12 cellular contexts compared by ENCODE assay signal in genomic region chr16:15440852-15441251, GRCh38. TPM values are rescaled to one million over a fixed set of nuclear protein-coding genes. Genes with fewer than 3 reads are reported as not detected.
DNase-seq lines count a peak whose midpoint lies in the region; ATAC-seq and TF ChIP-seq lines count a peak whose summit lies in the region.
"Had no signal": no experiment of that assay in that cellular context is flagged by ENCODE, and none has a peak within 500 bp of the region (broad histone marks: within the 10 kb centered on the region; RNA-seq: fewer than 3 reads in every experiment).

No MANE protein-coding gene starts in this region.

- H3K4me3 ChIP-seq in PC-3 (ENCODE audit: low read length) = peak overlapping the region; percentile 42; the same call in 1 of the 2 replicates
- peak overlapping the region; percentile 12 for H3K4me3 ChIP-seq in coronary artery
- no peak overlapping the region for H3K4me3 ChIP-seq in MM.1S (ENCODE audit: low read length)
- H3K4me3 ChIP-seq: vagina had no signal

- no peaks in the 10 kb centered on the region for H4K20me1 ChIP-seq in PC-3 (ENCODE audit: low read length)
- H4K20me1 ChIP-seq in MM.1S (ENCODE audit: insufficient read depth, low read length) = no peaks in the 10 kb centered on the region

- no peaks in the 10 kb centered on the region for H3K79me2 ChIP-seq in PC-3 (ENCODE audit: low read length)
- no peaks in the 10 kb centered on the region for H3K79me2 ChIP-seq in MM.1S (ENCODE audit: low read length)

- intact Hi-C loops in PC-3 (cut with micrococcal nuclease) = loop anchor here (2.0 kb wide), 1 partner anchor 20 kb away; no protein-coding TSS in a partner anchor
- intact Hi-C loops in posterior vena cava (cut with DNase I) = no loop called here

- peak overlapping the region; percentile 76 for H3K4me2 ChIP-seq in PC-3 (ENCODE audit: low read length)
- H3K4me2 ChIP-seq in MM.1S (ENCODE audit: low read depth, low read length) = no peak overlapping the region

- no TSS peak for BruUV-seq in PC-3 (replicated peaks; lab: Mats Ljungman, UMichigan)

- peaks cover 35% of the 10 kb centered on the region for H3K4me1 ChIP-seq in PC-3 (ENCODE audit: insufficient read depth, low read length)
- H3K4me1 ChIP-seq in MM.1S (ENCODE audit: low read length) = no peaks in the 10 kb centered on the region

- CTCF ChIA-PET in PC-3 (lab: Charles Lee) = no interaction called here

- ATAC-seq in PC-3 = peak; percentile 83

- H3K9ac ChIP-seq in PC-3 (ENCODE audit: low read length) = peak overlapping the region; percentile 52
- no peak overlapping the region for H3K9ac ChIP-seq in MM.1S (ENCODE audit: low read length)

- DNase-seq in PC-3 (peak; percentile 80), coronary artery (ENCODE audit: low spot score) (no peak), non-pigmented ciliary epithelial cell (ENCODE audit: low read depth) (peak; percentile 60), posterior vena cava (ENCODE audit: low spot score) (no peak), NCI-H1694 (lab: John Stamatoyannopoulos, UW) (no peak), NCI-H82 treated with DMSO at 0.1 percent for 48 hours (lab: John Stamatoyannopoulos, UW; ENCODE audit: unreplicated experiment) (no peak), MM.1S (no peak)
- DNase-seq: activated CD4-positive, alpha-beta T cell treated with anti-CD3 and anti-CD28 coated beads, Interleukin-2, amount 10 ng/mL, durations not matched to agents 7 days and 5 days; activated effector memory CD4-positive, alpha-beta T cell treated with anti-CD3 and anti-CD28 coated beads, Interleukin-2, amount 50 U/mL, for 16 hours; retina had no signal

- H2AFZ ChIP-seq in PC-3 (ENCODE audit: low read length) = no peak overlapping the region
- H2AFZ ChIP-seq in MM.1S (ENCODE audit: low read length) = no peak overlapping the region

- peaks cover 10% of the 10 kb centered on the region for H3F3A ChIP-seq in PC-3 (ENCODE audit: low read length, unreplicated experiment)
- H3F3A ChIP-seq in MM.1S (ENCODE audit: insufficient read depth, low read length) = no peaks in the 10 kb centered on the region

- H3K9me2 ChIP-seq in PC-3 (replicated peaks; ENCODE audit: low read length) (no peaks in the 10 kb centered on the region), MM.1S (replicated peaks; ENCODE audit: insufficient read depth, low read length) (no peaks in the 10 kb centered on the region)

- H3K27ac ChIP-seq in C4-2B = peak overlapping the region; percentile 80
- H3K27ac ChIP-seq in PC-3 (ENCODE audit: low read length) = peak overlapping the region; percentile 95
- peak overlapping the region in 1 of 2 donors; percentile 72 for H3K27ac ChIP-seq in coronary artery
- H3K27ac ChIP-seq in MM.1S (ENCODE audit: low read length) = no peak overlapping the region
- H3K27ac ChIP-seq: vagina had no signal

- H3K9me3 ChIP-seq in PC-3 (ENCODE audit: low read length) (no peaks in the 10 kb centered on the region), MM.1S (replicated peaks; ENCODE audit: insufficient read depth, low read length) (no peaks in the 10 kb centered on the region)
- H3K9me3 ChIP-seq: vagina had no signal

- H3K36me3 ChIP-seq in PC-3 (ENCODE audit: low read depth, low read length) (no peaks in the 10 kb centered on the region), MM.1S (replicated peaks; ENCODE audit: insufficient read depth, low read length) (no peaks in the 10 kb centered on the region)
- H3K36me3 ChIP-seq: vagina had no signal

- H3K27me3 ChIP-seq in PC-3 (ENCODE audit: low read length) (no peaks in the 10 kb centered on the region), MM.1S (replicated peaks; ENCODE audit: insufficient read depth, low read length) (no peaks in the 10 kb centered on the region)
- H3K27me3 ChIP-seq: vagina had no signal

- TF ChIP-seq CTCF in C4-2B (conservative IDR thresholded peaks at IDR 0.05) (no peak), PC-3 (conservative IDR thresholded peaks at IDR 0.05; ENCODE audit: low read depth, low read length) (no peak), coronary artery (IDR thresholded peaks at IDR 0.05) (no peak), MM.1S (IDR thresholded peaks at IDR 0.05; ENCODE audit: low read length) (no peak)

- POLR2A ChIA-PET in PC-3 (lab: Charles Lee; ENCODE audit: unreplicated experiment) = no interaction called here

RNA-seq across cellular contexts. Expression of gene BMERB1, which starts 6.5 kb away (rescaled TPM):
- total RNA-seq in PC-3 (2014; rRNA removed) = 3.8 and 7.1 TPM in 2 replicates
- total RNA-seq in posterior vena cava = 10 to 100 TPM; 63.6 to 64.0 TPM

RNA-seq across cellular contexts. Expression of gene MPV17L, which starts 45.3 kb away (rescaled TPM):
- total RNA-seq in PC-3 (2014; rRNA removed) = 4.5 and 6.0 TPM in 2 replicates
- total RNA-seq in posterior vena cava = 1 to 10 TPM; 7.0 to 7.2 TPM
- total RNA-seq: activated CD4-positive, alpha-beta T cell treated with anti-CD3 and anti-CD28 coated beads, Interleukin-2, amount 10 ng/mL, durations not matched to agents 7 days and 5 days had no signal

Comparison
In these comparisons a context has a peak if more than half of its experiments do, and no peak if none do; other contexts are left out.
1. DNase-seq: peak in PC-3 (single experiment) and non-pigmented ciliary epithelial cell (single experiment); none in coronary artery (single experiment), posterior vena cava (single experiment), NCI-H1694 (single experiment), NCI-H82 treated with DMSO at 0.1 percent for 48 hours (single experiment) and MM.1S (single experiment).